In genomic region chr16:85446846-85447656, GRCh38 we compare ENCODE assay signal across 11 cellular contexts.
A peak's percentile ranks its signal among the peaks of the same experiment; 100 is the strongest.
DNase-seq lines count a peak whose midpoint lies in the region; ATAC-seq, FAIRE-seq and TF ChIP-seq lines count a peak whose summit lies in the region.
"Had no signal": no experiment of that assay in that cellular context is flagged by ENCODE, and none has a peak within 500 bp of the region (broad histone marks: within the 10 kb centered on the region; RNA-seq: fewer than 3 reads in every experiment).

No MANE protein-coding gene starts in this region.

- DNase-seq in GM13977 (ENCODE audit: low spot score) = peak; percentile 73
- DNase-seq in naive thymus-derived CD8-positive, alpha-beta T cell = peak in 3 of 10 donors; percentile 19 to 33 (median 29)
- no peak for DNase-seq in activated gamma-delta T cell treated with Interleukin-2 at 50 U/mL for 16 hours
- no peak for DNase-seq in nephron progenitor cell
- no peak for DNase-seq in kidney
- DNase-seq in occipital lobe (lab: John Stamatoyannopoulos, UW) = no peak
- DNase-seq: effector CD4-positive, alpha-beta T cell; thyroid gland had no signal

- intact Hi-C loops in kidney (cut with DNase I) = no loop called here

- no peaks in the 10 kb centered on the region for H3K9me3 Mint-ChIP-seq in naive thymus-derived CD8-positive, alpha-beta T cell
- no peaks in the 10 kb centered on the region for H3K9me3 Mint-ChIP-seq in nephron progenitor cell

- H3K79me2 ChIP-seq in OCI-LY3 (ENCODE audit: low read length) = no peaks in the 10 kb centered on the region

- no peak for FAIRE-seq in kidney (lab: Jason Lieb, UNC)
- FAIRE-seq: keratinocyte had no signal

- H4K20me1 ChIP-seq in OCI-LY3 (ENCODE audit: insufficient read depth, low read length) = 0 out of 2 replicates have a peak, but pooled peaks cover 4% of the 10 kb centered on the region

- H3K9me3 ChIP-seq in OCI-LY3 (ENCODE audit: insufficient read depth, low read length) (no peaks in the 10 kb centered on the region), kidney (ENCODE audit: control insufficient read depth in 1 of 2, low read length in 2 of 2) (no peaks in the 10 kb centered on the region)
- H3K9me3 ChIP-seq: thyroid gland had no signal

- peak overlapping the region; percentile 58 for H3K4me2 ChIP-seq in OCI-LY3 (ENCODE audit: low read length)

- H3K36me3 ChIP-seq in OCI-LY3 (replicated peaks; ENCODE audit: low read depth, low read length) = no peaks in the 10 kb centered on the region
- H3K36me3 ChIP-seq in kidney (ENCODE audit: control insufficient read depth in 1 of 2, insufficient read depth in 2 of 2, low read length in 2 of 2) = no peaks in the 10 kb centered on the region
- H3K36me3 ChIP-seq: thyroid gland had no signal

- peak; percentile 72 for ATAC-seq in GM21825 (IDR thresholded peaks at IDR 0.05; ENCODE audit: unreplicated experiment)
- peak; percentile 22 to 24 for ATAC-seq in naive thymus-derived CD8-positive, alpha-beta T cell

- H3K9ac ChIP-seq in OCI-LY3 (ENCODE audit: low read length) (no peak overlapping the region), kidney (ENCODE audit: low read length in 2 of 2) (no peak overlapping the region)

- H3K4me1 ChIP-seq in OCI-LY3 (ENCODE audit: low read length) = peaks cover 24% of the 10 kb centered on the region
- H3K4me1 ChIP-seq in kidney (ENCODE audit: control insufficient read depth in 1 of 2, insufficient read depth in 1 of 2, low read depth in 1 of 2, low read length in 2 of 2) = no peaks in the 10 kb centered on the region

- in situ Hi-C loops in GM13977 (cut with MboI; ENCODE audit: low pct_unique_long_range_greater_than_20kb, low sequenced_read_pairs, unreplicated experiment) = no loop called here

- peak overlapping the region in 9 of 10 donors; percentile 40 to 97 (median 75) for H3K27ac Mint-ChIP-seq in naive thymus-derived CD8-positive, alpha-beta T cell
- no peak overlapping the region for H3K27ac Mint-ChIP-seq in nephron progenitor cell

- TF ChIP-seq CTCF in GM13977 (IDR thresholded peaks at IDR 0.05; ENCODE audit: extremely low read depth, insufficient read depth, missing control alignments) = peak; percentile 20
- TF ChIP-seq CTCF in OCI-LY3 (IDR thresholded peaks at IDR 0.05; ENCODE audit: low read depth, low read length) = peak; percentile 44
- TF ChIP-seq CTCF in nephron progenitor cell (IDR thresholded peaks at IDR 0.05) = no peak
- no peak for TF ChIP-seq CTCF in kidney (IDR thresholded peaks at IDR 0.05; ENCODE audit: borderline replicate concordance, extremely low read depth, insufficient read depth)

- H3K4me1 Mint-ChIP-seq in naive thymus-derived CD8-positive, alpha-beta T cell = peaks cover 29 to 65% (median 57%) of the 10 kb centered on the region in 4 donors
- H3K4me1 Mint-ChIP-seq in nephron progenitor cell = peaks cover 80% of the 10 kb centered on the region

- no peaks in the 10 kb centered on the region for H3K36me3 Mint-ChIP-seq in naive thymus-derived CD8-positive, alpha-beta T cell
- H3K36me3 Mint-ChIP-seq in nephron progenitor cell (ENCODE audit: low read depth) = no peaks in the 10 kb centered on the region

- H3K4me3 Mint-ChIP-seq in naive thymus-derived CD8-positive, alpha-beta T cell = peak overlapping the region in 4 of 10 donors; percentile 32 to 86 (median 56)
- no peak overlapping the region for H3K4me3 Mint-ChIP-seq in nephron progenitor cell

- H3K27ac ChIP-seq in OCI-LY3 (ENCODE audit: low read length) = no peak overlapping the region
- no peak overlapping the region for H3K27ac ChIP-seq in kidney (ENCODE audit: low read depth in 2 of 2, low read length in 2 of 2)
- H3K27ac ChIP-seq: thyroid gland had no signal

- no peak overlapping the region for H3K4me3 ChIP-seq in OCI-LY3 (ENCODE audit: low read length)
- H3K4me3 ChIP-seq in kidney (ENCODE audit: low read length in 2 of 2) = no peak overlapping the region
- H3K4me3 ChIP-seq: thyroid gland had no signal

- POLR2A ChIA-PET in naive thymus-derived CD8-positive, alpha-beta T cell (lab: Charles Lee) = interaction anchor here (0.7 to 6.5 kb wide), 6 partner anchors 10 to 166 kb away, joined by 3 to 87 read pairs (median 38); partner anchors contain the start of gene GSE1

- no peaks in the 10 kb centered on the region for H3K27me3 Mint-ChIP-seq in naive thymus-derived CD8-positive, alpha-beta T cell
- peaks cover 61% of the 10 kb centered on the region for H3K27me3 Mint-ChIP-seq in nephron progenitor cell (ENCODE audit: low read depth, poor library complexity)

- H3K27me3 ChIP-seq in OCI-LY3 (ENCODE audit: low read depth, low read length) = peaks cover 36% of the 10 kb centered on the region
- H3K27me3 ChIP-seq: thyroid gland had no signal

- H2AFZ ChIP-seq in OCI-LY3 (ENCODE audit: low read depth, low read length) = no peak overlapping the region

Comparison
In these comparisons a context has a peak if more than half of its experiments do, and no peak if none do; other contexts are left out.
1. CTCF ChIP-seq: peak in GM13977 (single experiment) and OCI-LY3 (single experiment); none in nephron progenitor cell (single experiment) and kidney (single experiment).